Comparison of ENCODE assay signal across 13 cellular contexts in the genomic region with DNA sequence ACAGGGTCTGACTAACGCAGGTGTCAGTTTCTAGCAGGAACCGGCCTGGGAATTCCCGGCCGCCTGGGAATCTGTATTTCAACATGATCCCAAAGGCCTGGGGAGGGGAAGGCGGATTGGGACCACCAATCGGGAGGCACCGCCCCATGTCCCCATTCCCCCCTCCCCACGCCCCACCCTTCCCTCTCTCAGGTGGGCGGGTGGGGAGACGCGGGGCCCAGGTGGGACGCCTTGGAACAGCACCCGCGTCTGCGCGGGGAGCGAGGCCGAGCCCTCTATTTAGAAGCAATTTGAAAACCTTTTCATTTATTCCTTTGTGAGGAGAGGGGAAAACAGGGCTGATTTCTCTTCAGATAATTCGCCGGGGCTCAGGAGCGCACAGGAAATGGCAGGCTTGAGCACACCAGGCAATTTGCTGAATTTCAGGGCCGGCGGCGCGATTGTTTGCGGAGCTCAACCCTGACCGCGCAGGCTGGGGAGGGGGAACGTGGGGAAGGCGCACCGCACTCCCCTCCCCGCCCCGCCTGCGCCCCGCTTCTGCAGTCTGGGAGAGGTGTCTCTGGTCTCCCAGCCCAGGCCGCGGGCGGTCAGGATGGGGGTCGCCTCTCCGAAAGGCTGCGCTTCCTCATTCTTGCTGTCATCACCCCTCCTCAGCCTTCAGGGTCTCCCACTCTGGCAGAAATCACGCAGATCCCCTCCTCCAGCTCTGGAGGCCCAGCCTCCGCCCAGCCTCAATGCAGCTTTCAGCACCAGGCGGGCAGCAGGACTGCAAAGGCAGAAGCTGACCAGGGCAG.
A peak's percentile ranks its signal among the peaks of the same experiment; 100 is the strongest.
DNase-seq lines count a peak whose midpoint lies in the region; ATAC-seq and TF ChIP-seq lines count a peak whose summit lies in the region.
"Had no signal": no experiment of that assay in that cellular context is flagged by ENCODE, and none has a peak within 500 bp of the region (broad histone marks: within the 10 kb centered on the region; RNA-seq: fewer than 3 reads in every experiment).

No MANE protein-coding gene starts in this region.

- H3K4me3 ChIP-seq in coronary artery, result no peak overlapping the region

- no peak overlapping the region for H3K27ac Mint-ChIP-seq in activated naive CD8-positive, alpha-beta T cell treated with anti-CD3 and anti-CD28 coated beads, Interleukin-2, amount 10 ng/mL, durations not matched to agents 7 days and 5 days
- no peak overlapping the region for H3K27ac Mint-ChIP-seq in activated naive CD8-positive, alpha-beta T cell treated with anti-CD3 and anti-CD28 coated beads, Interleukin-2, amount 50 U/mL, for 24 hours
- H3K27ac Mint-ChIP-seq: activated naive CD4-positive, alpha-beta T cell treated with anti-CD3 and anti-CD28 coated beads, Interleukin-2, amount 50 U/mL, for 72 hours; stimulated activated memory B cell treated with anti-CD40 and anti-IgM and Interleukin-4, amounts not matched to agents 10 μg/mL and 1 μg/mL and 100 μg/mL, for 72 hours had no signal

- peaks cover 55% of the 10 kb centered on the region for H3K27me3 Mint-ChIP-seq in activated naive CD8-positive, alpha-beta T cell treated with anti-CD3 and anti-CD28 coated beads, Interleukin-2, amount 10 ng/mL, durations not matched to agents 7 days and 5 days
- H3K27me3 Mint-ChIP-seq in activated naive CD8-positive, alpha-beta T cell treated with anti-CD3 and anti-CD28 coated beads, Interleukin-2, amount 50 U/mL, for 24 hours, result peaks cover 31% of the 10 kb centered on the region

- no peaks in the 10 kb centered on the region for H3K36me3 Mint-ChIP-seq in activated naive CD8-positive, alpha-beta T cell treated with anti-CD3 and anti-CD28 coated beads, Interleukin-2, amount 10 ng/mL, durations not matched to agents 7 days and 5 days
- H3K36me3 Mint-ChIP-seq in activated naive CD8-positive, alpha-beta T cell treated with anti-CD3 and anti-CD28 coated beads, Interleukin-2, amount 50 U/mL, for 24 hours (ENCODE audit: low read depth), result no peaks in the 10 kb centered on the region
- H3K36me3 Mint-ChIP-seq: activated naive CD4-positive, alpha-beta T cell treated with anti-CD3 and anti-CD28 coated beads, Interleukin-2, amount 50 U/mL, for 72 hours; stimulated activated memory B cell treated with anti-CD40 and anti-IgM and Interleukin-4, amounts not matched to agents 10 μg/mL and 1 μg/mL and 100 μg/mL, for 72 hours had no signal

- H3K4me3 Mint-ChIP-seq in activated naive CD8-positive, alpha-beta T cell treated with anti-CD3 and anti-CD28 coated beads, Interleukin-2, amount 10 ng/mL, durations not matched to agents 7 days and 5 days, result no peak overlapping the region
- H3K4me3 Mint-ChIP-seq in activated naive CD8-positive, alpha-beta T cell treated with anti-CD3 and anti-CD28 coated beads, Interleukin-2, amount 50 U/mL, for 24 hours, result no peak overlapping the region
- H3K4me3 Mint-ChIP-seq: stimulated activated memory B cell treated with anti-CD40 and anti-IgM and Interleukin-4, amounts not matched to agents 10 μg/mL and 1 μg/mL and 100 μg/mL, for 72 hours had no signal

- no peaks in the 10 kb centered on the region for H3K9me3 Mint-ChIP-seq in activated naive CD8-positive, alpha-beta T cell treated with anti-CD3 and anti-CD28 coated beads, Interleukin-2, amount 10 ng/mL, durations not matched to agents 7 days and 5 days
- no peaks in the 10 kb centered on the region for H3K9me3 Mint-ChIP-seq in activated naive CD8-positive, alpha-beta T cell treated with anti-CD3 and anti-CD28 coated beads, Interleukin-2, amount 50 U/mL, for 24 hours
- H3K9me3 Mint-ChIP-seq: activated naive CD4-positive, alpha-beta T cell treated with anti-CD3 and anti-CD28 coated beads, Interleukin-2, amount 50 U/mL, for 72 hours had no signal

- ATAC-seq in activated naive CD8-positive, alpha-beta T cell treated with anti-CD3 and anti-CD28 coated beads, Interleukin-2, amount 10 ng/mL, durations not matched to agents 7 days and 5 days (ENCODE audit: low read depth), result peak; percentile 26
- no peak for ATAC-seq in activated naive CD8-positive, alpha-beta T cell treated with anti-CD3 and anti-CD28 coated beads, Interleukin-2, amount 50 U/mL, for 24 hours
- no peak for ATAC-seq in GM18519 (IDR thresholded peaks at IDR 0.05; ENCODE audit: low FRiP score, unreplicated experiment)
- ATAC-seq: activated naive CD4-positive, alpha-beta T cell treated with anti-CD3 and anti-CD28 coated beads, Interleukin-2, amount 50 U/mL, for 72 hours; stimulated activated memory B cell treated with anti-CD40 and anti-IgM and Interleukin-4, amounts not matched to agents 10 μg/mL and 1 μg/mL and 100 μg/mL, for 72 hours had no signal

- H3K4me1 Mint-ChIP-seq in activated naive CD8-positive, alpha-beta T cell treated with anti-CD3 and anti-CD28 coated beads, Interleukin-2, amount 10 ng/mL, durations not matched to agents 7 days and 5 days, result no peaks in the 10 kb centered on the region
- no peaks in the 10 kb centered on the region for H3K4me1 Mint-ChIP-seq in activated naive CD8-positive, alpha-beta T cell treated with anti-CD3 and anti-CD28 coated beads, Interleukin-2, amount 50 U/mL, for 24 hours
- H3K4me1 Mint-ChIP-seq: stimulated activated memory B cell treated with anti-CD40 and anti-IgM and Interleukin-4, amounts not matched to agents 10 μg/mL and 1 μg/mL and 100 μg/mL, for 72 hours had no signal

- TF ChIP-seq CTCF in coronary artery (IDR thresholded peaks at IDR 0.05), result no peak

- H3K27ac ChIP-seq in coronary artery, result no peak overlapping the region

- POLR2A ChIA-PET in activated naive CD8-positive, alpha-beta T cell treated with anti-CD3 and anti-CD28 coated beads, Interleukin-2, amount 10 ng/mL, durations not matched to agents 7 days and 5 days (lab: Charles Lee), result no interaction called here

- DNase-seq in activated naive CD8-positive, alpha-beta T cell treated with anti-CD3 and anti-CD28 coated beads, Interleukin-2, amount 10 ng/mL, durations not matched to agents 7 days and 5 days, result no peak
- no peak for DNase-seq in activated naive CD8-positive, alpha-beta T cell treated with anti-CD3 and anti-CD28 coated beads, Interleukin-2, amount 50 U/mL, for 24 hours
- peak; percentile 35 for DNase-seq in coronary artery (ENCODE audit: low spot score)
- peak; percentile 74 for DNase-seq in left kidney (ENCODE audit: low read depth, low spot score)
- DNase-seq in ureter (ENCODE audit: low spot score), result peak; percentile 41
- no peak for DNase-seq in HuH-7 (ENCODE audit: low spot score)
- DNase-seq in pons (ENCODE audit: low spot score), result no peak
- DNase-seq: Calu3; effector CD8-positive, alpha-beta T cell; hypothalamus had no signal

Comparison
In these comparisons a context has a peak if more than half of its experiments do, and no peak if none do; other contexts are left out.
1. DNase-seq: peak in coronary artery (single experiment), left kidney (single experiment) and ureter (single experiment); none in activated naive CD8-positive, alpha-beta T cell treated with anti-CD3 and anti-CD28 coated beads, Interleukin-2, amount 10 ng/mL, durations not matched to agents 7 days and 5 days (single experiment), activated naive CD8-positive, alpha-beta T cell treated with anti-CD3 and anti-CD28 coated beads, Interleukin-2, amount 50 U/mL, for 24 hours (single experiment), HuH-7 (single experiment) and pons (single experiment).